ENCODE assay signal across 8 cellular contexts in the genomic region with DNA sequence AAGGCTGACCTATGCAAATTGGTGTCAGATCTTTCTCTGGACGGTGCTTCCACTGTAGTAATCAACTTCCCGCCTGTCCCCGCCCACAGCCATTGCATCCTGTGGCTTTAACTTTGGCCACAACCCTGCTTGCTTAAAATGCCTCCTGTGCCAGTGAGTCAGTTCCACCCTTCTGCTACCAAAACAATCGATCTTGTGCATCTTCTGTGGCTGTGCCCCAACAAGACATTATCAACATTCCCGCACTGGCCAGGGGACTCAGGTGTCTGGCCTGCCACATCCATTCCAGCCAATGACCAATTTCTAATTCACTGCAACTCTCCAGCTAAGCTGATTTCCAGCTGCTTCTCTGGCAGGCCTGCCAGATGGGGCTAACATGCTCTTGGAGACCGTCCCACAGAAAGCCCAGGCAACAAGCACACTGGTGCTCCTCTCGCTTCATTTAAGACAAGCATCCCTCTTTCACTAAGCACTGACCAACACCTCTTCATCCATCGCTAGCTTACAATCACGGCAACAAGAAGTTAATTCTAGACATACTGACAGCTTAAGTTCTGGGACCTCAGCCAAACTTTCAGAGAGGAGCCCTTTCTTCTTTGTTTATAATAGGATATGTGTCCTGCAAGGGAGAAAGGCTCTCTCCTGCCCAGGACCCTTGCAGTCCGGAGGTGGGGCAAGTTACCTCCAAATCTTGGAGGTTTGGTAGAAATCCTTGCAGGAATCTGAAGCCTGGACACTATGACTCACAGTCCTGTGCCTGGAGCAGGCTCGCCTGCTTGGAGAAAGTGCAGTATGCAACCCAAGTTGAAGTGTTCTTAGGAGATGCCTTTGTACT. TPM values are rescaled to one million over a fixed set of nuclear protein-coding genes. Genes with fewer than 3 reads are reported as not detected.
DNase-seq lines count a peak whose midpoint lies in the region; ATAC-seq, FAIRE-seq and TF ChIP-seq lines count a peak whose summit lies in the region.

No MANE protein-coding gene starts in this region.

- peak overlapping the region; percentile 98; the same call in 1 of the 2 replicates for H2AK5ac ChIP-seq in IMR-90 (ENCODE audit: low read depth, low read length)

- H2AK9ac ChIP-seq in IMR-90 (replicated peaks; ENCODE audit: low read depth, low read length, poor library complexity): peak overlapping the region; percentile 69

- H3K56ac ChIP-seq in IMR-90 (ENCODE audit: extremely low read depth, insufficient read depth, low read length): no peak overlapping the region

- CTCF ChIA-PET in IMR-90 (lab: Yijun Ruan, JAX): interaction anchor here (0.8 kb wide), 1 partner anchor 32 kb away, joined by 3 read pairs; no protein-coding TSS in a partner anchor
- CTCF ChIA-PET in CD8-positive, alpha-beta T cell (lab: Charles Lee): no interaction called here

- peak overlapping the region; percentile 65 for H2BK20ac ChIP-seq in IMR-90 (ENCODE audit: low read depth, low read length)

- H3K36me3 ChIP-seq in IMR-90 (ENCODE audit: control insufficient read depth, insufficient read depth, low read length) (no peaks in the 10 kb centered on the region), kidney (ENCODE audit: control insufficient read depth in 1 of 2, insufficient read depth in 2 of 2, low read length in 2 of 2) (peaks cover 0 to 20% of the 10 kb centered on the region in 2 donors), thoracic aorta (no peaks in the 10 kb centered on the region)
- H3K36me3 ChIP-seq in CD8-positive, alpha-beta T cell (ENCODE audit: insufficient read depth, low read length): no peaks in the 10 kb centered on the region

- peaks cover 31% of the 10 kb centered on the region for H3K4me1 ChIP-seq in IMR-90 (ENCODE audit: control insufficient read depth, insufficient read depth, low read length)
- H3K4me1 ChIP-seq in kidney (ENCODE audit: control insufficient read depth in 1 of 2, insufficient read depth in 1 of 2, low read depth in 1 of 2, low read length in 2 of 2): peaks cover 32 to 44% of the 10 kb centered on the region in 2 donors
- H3K4me1 ChIP-seq in thoracic aorta (ENCODE audit: control insufficient read depth in 1 of 2, low read depth in 2 of 2): peaks cover 33 to 47% of the 10 kb centered on the region in 2 donors
- no peaks in the 10 kb centered on the region for H3K4me1 ChIP-seq in CD8-positive, alpha-beta T cell (ENCODE audit: insufficient read depth, low read length)

- no peaks in the 10 kb centered on the region for H3K4me1 Mint-ChIP-seq in CD8-positive, alpha-beta T cell (ENCODE audit: low read depth)

- no peaks in the 10 kb centered on the region for H3K27me3 ChIP-seq in IMR-90 (ENCODE audit: control insufficient read depth, insufficient read depth, low read length)
- H3K27me3 ChIP-seq in thoracic aorta (replicated peaks; ENCODE audit: insufficient read depth): no peaks in the 10 kb centered on the region
- H3K27me3 ChIP-seq in CD8-positive, alpha-beta T cell (ENCODE audit: insufficient read depth, low read length): no peaks in the 10 kb centered on the region

- H4K20me1 ChIP-seq in IMR-90 (ENCODE audit: insufficient read depth, low read length): no peaks in the 10 kb centered on the region

- H2BK5ac ChIP-seq in IMR-90 (ENCODE audit: low read depth, low read length, poor library complexity, severe bottlenecking): peak overlapping the region; percentile 99

- WGBS in IMR-90 (ENCODE audit: extremely low coverage in 2 of 2, insufficient read length in 1 of 2), 2 experiments: 7% methylated on average over 6 of the region's 11 CpGs; no CpG with 5 or more reads in 1 of the 2 experiments

- BruUV-seq in IMR-90 (replicated peaks; lab: Mats Ljungman, UMichigan): no TSS peak

- H3K18ac ChIP-seq in IMR-90 (ENCODE audit: low read depth, low read length): peak overlapping the region; percentile 58

- intact Hi-C loops in IMR-90 (cut with micrococcal nuclease): no loop called here
- intact Hi-C loops in kidney (cut with DNase I): no loop called here
- intact Hi-C loops in CD8-positive, alpha-beta T cell (cut with DNase I, micrococcal nuclease): no loop called here

- H4K5ac ChIP-seq in IMR-90 (ENCODE audit: low read depth, low read length): 0 out of 2 replicates have a peak overlapping the region, but pooled peaks have one; percentile 13

- H3K27me3 Mint-ChIP-seq in CD8-positive, alpha-beta T cell (ENCODE audit: low read depth): peaks cover 13% of the 10 kb centered on the region

- peak overlapping the region; percentile 31 for H3K4me2 ChIP-seq in IMR-90 (ENCODE audit: low read depth, low read length)

- H3K9me3 ChIP-seq in IMR-90 (ENCODE audit: control insufficient read depth, insufficient read depth, low read length): no peaks in the 10 kb centered on the region
- no peaks in the 10 kb centered on the region for H3K9me3 ChIP-seq in kidney (ENCODE audit: control insufficient read depth in 1 of 2, low read length in 2 of 2)
- no peaks in the 10 kb centered on the region for H3K9me3 ChIP-seq in thoracic aorta
- no peaks in the 10 kb centered on the region for H3K9me3 ChIP-seq in CD8-positive, alpha-beta T cell (ENCODE audit: low read length)

- dilution Hi-C loops in IMR-90 (cut with HindIII; ENCODE audit: low sequenced_read_pairs, unreplicated experiment): no loop called here

- peak overlapping the region; percentile 99; the same call in 1 of the 2 replicates for H4K91ac ChIP-seq in IMR-90 (ENCODE audit: insufficient read depth, low read depth, low read length)

- H2BK120ac ChIP-seq in IMR-90 (ENCODE audit: low read depth, low read length): peak overlapping the region; percentile 98

- peak overlapping the region; percentile 61 for H3K4ac ChIP-seq in IMR-90 (ENCODE audit: low read depth, low read length)

- H2BK15ac ChIP-seq in IMR-90 (ENCODE audit: low read depth, low read length): peak overlapping the region; percentile 92; the same call in 2 of the 3 replicates

- H3K9me3 Mint-ChIP-seq in CD8-positive, alpha-beta T cell: no peaks in the 10 kb centered on the region

- H3K9ac ChIP-seq in IMR-90 (ENCODE audit: low read depth, low read length) (no peak overlapping the region), kidney (ENCODE audit: low read length in 2 of 2) (peak overlapping the region; percentile 10 to 50)

- H3K14ac ChIP-seq in IMR-90 (replicated peaks; ENCODE audit: low read depth, low read length): peak overlapping the region; percentile 46

- DNase-seq in AG08395 (ENCODE audit: low spot score) (peak; percentile 63), IMR-90 (peak; percentile 80), anterior cingulate cortex (lab: John Stamatoyannopoulos, UW) (peak in 40 of 58 donors; percentile 7 to 63 (median 30)), kidney (no peak), thoracic aorta (ENCODE audit: low spot score) (no peak), iPS-NIHi11 (ENCODE audit: low spot score) (no peak)
- no peak for DNase-seq in CD8-positive, alpha-beta T cell

- H3K4me3 ChIP-seq in IMR-90 (ENCODE audit: insufficient read depth, low read depth, low read length): no peak overlapping the region
- H3K4me3 ChIP-seq in kidney (ENCODE audit: low read length in 2 of 2): peak overlapping the region; percentile 5 to 32
- peak overlapping the region; percentile 41 for H3K4me3 ChIP-seq in thoracic aorta
- H3K4me3 ChIP-seq in CD8-positive, alpha-beta T cell (ENCODE audit: low read depth, low read length): no peak overlapping the region

- no peak for TF ChIP-seq POLR2A in IMR-90 (IDR thresholded peaks at IDR 0.05; ENCODE audit: low read depth, low read length)

- H3K27ac ChIP-seq in IMR-90 (ENCODE audit: insufficient read depth, low read length) (peak overlapping the region; percentile 42; the same call in 1 of the 2 replicates), kidney (ENCODE audit: low read depth in 2 of 2, low read length in 2 of 2) (peak overlapping the region; percentile 72 to 74), thoracic aorta (peak overlapping the region in 1 of 2 donors; percentile 78)
- no peak overlapping the region for H3K27ac ChIP-seq in CD8-positive, alpha-beta T cell (ENCODE audit: low read depth, low read length)

- TF ChIP-seq RAD21 in IMR-90 (IDR thresholded peaks at IDR 0.05; ENCODE audit: low read length): no peak

- H3K36me3 Mint-ChIP-seq in CD8-positive, alpha-beta T cell: no peaks in the 10 kb centered on the region

- no peak for FAIRE-seq in kidney (lab: Jason Lieb, UNC)

- POLR2A ChIA-PET in IMR-90 (lab: Charles Lee; ENCODE audit: unreplicated experiment): no interaction called here
- POLR2A ChIA-PET in CD8-positive, alpha-beta T cell (lab: Charles Lee): no interaction called here

- H3K79me1 ChIP-seq in IMR-90 (ENCODE audit: low read depth in 1 of 2, low read length in 2 of 2): peaks cover 11 to 13% of the 10 kb centered on the region in 2 experiments; a peak in 3 of 4 replicates

- no peak overlapping the region for H3K4me3 Mint-ChIP-seq in CD8-positive, alpha-beta T cell

- TF ChIP-seq CTCF in IMR-90 (conservative IDR thresholded peaks at IDR 0.05; ENCODE audit: low read depth, low read length) (no peak), kidney (IDR thresholded peaks at IDR 0.05; ENCODE audit: borderline replicate concordance, extremely low read depth, insufficient read depth) (no peak), thoracic aorta (IDR thresholded peaks at IDR 0.05) (no peak)
- no peak for TF ChIP-seq CTCF in CD8-positive, alpha-beta T cell (IDR thresholded peaks at IDR 0.05)

- H3K27ac Mint-ChIP-seq in CD8-positive, alpha-beta T cell: no peak overlapping the region

- H3K23ac ChIP-seq in IMR-90 (ENCODE audit: low read depth, low read length): peak overlapping the region; percentile 64

- peak overlapping the region; percentile 37 for H2AFZ ChIP-seq in IMR-90 (replicated peaks; ENCODE audit: low read length, poor library complexity)

- peak; percentile 54 for ATAC-seq in IMR-90 (ENCODE audit: low read depth)
- peak; percentile 46 for ATAC-seq in thoracic aorta (ENCODE audit: insufficient number of reproducible peaks, low FRiP score, low read depth)
- ATAC-seq in GM21528 (IDR thresholded peaks at IDR 0.05; ENCODE audit: low FRiP score, unreplicated experiment): no peak
- ATAC-seq in CD8-positive, alpha-beta T cell: no peak

- in situ Hi-C loops in IMR-90 (cut with MboI; ENCODE audit: low sequenced_read_pairs): no loop called here

- H4K8ac ChIP-seq in IMR-90 (ENCODE audit: low read depth in 2 of 2, low read length in 2 of 2): peak overlapping the region in 1 of 2 experiments; percentile 44; a peak in 2 of 4 replicates

- H3K9me1 ChIP-seq in IMR-90 (ENCODE audit: insufficient read depth, low read length): peaks cover 30% of the 10 kb centered on the region

TF ChIP-seq in IMR-90, 13 proteins besides CTCF, POLR2A, EP300 and RAD21 (continues in another document):
- peak; percentile 52 for TF ChIP-seq RCOR1 (IDR thresholded peaks at IDR 0.05; ENCODE audit: insufficient replicate concordance, low read length)
- TF ChIP-seq MXI1 (IDR thresholded peaks at IDR 0.05; ENCODE audit: borderline replicate concordance, low read depth, low read length): no peak
- TF ChIP-seq BHLHE40 (IDR thresholded peaks at IDR 0.05; ENCODE audit: low read depth, low read length): peak; percentile 29; the same call in 1 of the 2 replicates

RNA-seq across cellular contexts. Expression of a gene that starts 6.7 kb away (rescaled TPM):
- total RNA-seq in IMR-90 (2012; rRNA removed) (33.7 and 36.4 TPM in 2 replicates), kidney (237 TPM), thoracic aorta (10 to 100 TPM in 1 of 2 donors, 1 to 10 TPM in 1; 8.1 to 26.8 TPM)
- polyA plus RNA-seq in IMR-90 (2012; rRNA removed) (52.6 and 55.2 TPM in 2 replicates), kidney (ENCODE audit: insufficient read depth, low read depth, low replicate concordance) (242 TPM)
- polyA plus RNA-seq in IMR-90 (2012; cell fraction: cytosol; rRNA removed): 26.4 and 51.5 TPM in 2 replicates
- 19.3 and 34.7 TPM in 2 replicates for polyA plus RNA-seq in IMR-90 (2012; cell fraction: nucleus; rRNA removed; ENCODE audit: low replicate concordance)
- not detected for total RNA-seq in CD8-positive, alpha-beta T cell

Comparison
In these comparisons a context has a peak if more than half of its experiments do, and no peak if none do; other contexts are left out.
1. DNase-seq: peak in AG08395 (single experiment), IMR-90 (single experiment) and anterior cingulate cortex (40 of 58); none in kidney (single experiment), thoracic aorta (single experiment), iPS-NIHi11 (single experiment) and CD8-positive, alpha-beta T cell (0 of 7).
2. ATAC-seq: peak in IMR-90 (single experiment) and thoracic aorta (single experiment); none in GM21528 (single experiment) and CD8-positive, alpha-beta T cell (single experiment).
3. H3K4me3 ChIP-seq: peak in kidney (2 of 2) and thoracic aorta (single experiment); none in IMR-90 (single experiment) and CD8-positive, alpha-beta T cell (single experiment).
4. RNA of a gene that starts 6.7 kb away (total RNA-seq): 237 TPM in kidney (single experiment), 33.7 to 36.4 TPM in IMR-90 and 8.1 to 26.8 TPM in thoracic aorta; not detected in CD8-positive, alpha-beta T cell; every median in the first group is over 4 times any median in the second.